In the genomic region with DNA sequence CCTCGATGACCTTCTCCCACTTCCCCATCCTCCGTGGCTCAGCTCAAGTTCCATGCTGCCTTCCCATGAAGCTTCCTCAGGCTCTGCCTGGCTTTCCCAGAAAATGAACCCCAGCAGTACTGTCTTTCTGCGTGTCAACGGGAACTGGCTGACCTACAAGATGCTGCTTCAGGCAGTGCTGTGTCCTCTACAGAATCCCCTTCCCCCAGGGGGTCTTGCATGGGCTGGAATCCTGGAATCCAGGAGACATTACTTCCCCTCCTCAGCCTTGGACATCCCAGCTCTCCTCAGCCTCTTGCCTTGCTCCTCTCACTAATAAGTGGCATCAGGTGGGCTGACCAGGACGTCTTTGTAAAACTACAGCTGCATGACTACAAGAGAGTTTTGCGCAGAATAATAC, we compare ENCODE assay signal across 12 cellular contexts. TPM values are rescaled to one million over a fixed set of nuclear protein-coding genes. Genes with fewer than 3 reads are reported as not detected.
DNase-seq lines count a peak whose midpoint lies in the region; ATAC-seq, FAIRE-seq and TF ChIP-seq lines count a peak whose summit lies in the region.
"Had no signal": no experiment of that assay in that cellular context is flagged by ENCODE, and none has a peak within 500 bp of the region (broad histone marks: within the 10 kb centered on the region; RNA-seq: fewer than 3 reads in every experiment).

No MANE protein-coding gene starts in this region.

- peaks cover 98% of the 10 kb centered on the region for H3K79me2 ChIP-seq in OCI-LY1 (ENCODE audit: insufficient read depth, low read length)

- H3K27me3 ChIP-seq in CD4-positive, alpha-beta memory T cell (ENCODE audit: insufficient read depth, low read length): no peaks in the 10 kb centered on the region
- no peaks in the 10 kb centered on the region for H3K27me3 ChIP-seq in OCI-LY1 (ENCODE audit: insufficient read depth, low read length)
- H3K27me3 ChIP-seq in esophagus muscularis mucosa: no peaks in the 10 kb centered on the region
- no peaks in the 10 kb centered on the region for H3K27me3 ChIP-seq in pancreas
- H3K27me3 ChIP-seq: tibial nerve had no signal

- TF ChIP-seq CTCF in OCI-LY1 (IDR thresholded peaks at IDR 0.05; ENCODE audit: low read length) (no peak), esophagus muscularis mucosa (IDR thresholded peaks at IDR 0.05) (no peak), pancreas (IDR thresholded peaks at IDR 0.05) (no peak), omental fat pad (IDR thresholded peaks at IDR 0.05) (no peak)

- no peak overlapping the region for H3K27ac ChIP-seq in CD4-positive, alpha-beta memory T cell (ENCODE audit: low read depth, low read length)
- H3K27ac ChIP-seq in OCI-LY1 (ENCODE audit: low read depth, low read length, poor library complexity, severe bottlenecking): peak overlapping the region; percentile 70
- H3K27ac ChIP-seq in esophagus muscularis mucosa (replicated peaks in 1 of 4): peak overlapping the region; percentile 37 to 71 (median 60)
- H3K27ac ChIP-seq in pancreas: peak overlapping the region; percentile 28 to 66 (median 54)

- H3K27me3 Mint-ChIP-seq in CD4-positive, alpha-beta memory T cell: no peaks in the 10 kb centered on the region

- H3K4me1 Mint-ChIP-seq in CD4-positive, alpha-beta memory T cell: peaks cover 66 to 92% (median 77%) of the 10 kb centered on the region in 4 donors

- peaks cover 91% of the 10 kb centered on the region for H3K4me1 ChIP-seq in CD4-positive, alpha-beta memory T cell (ENCODE audit: insufficient read depth, low read length)
- H3K4me1 ChIP-seq in OCI-LY1 (ENCODE audit: insufficient read depth, low read length, severe bottlenecking) (peaks cover 89% of the 10 kb centered on the region), esophagus muscularis mucosa (peaks cover 73 to 91% (median 89%) of the 10 kb centered on the region in 4 donors), pancreas (peaks cover 34 to 74% (median 64%) of the 10 kb centered on the region in 3 donors)

- no peaks in the 10 kb centered on the region; the same call in 1 of the 2 replicates for H3F3A ChIP-seq in OCI-LY1 (ENCODE audit: insufficient read depth, low read length)

- intact Hi-C loops in CD4-positive, alpha-beta memory T cell (cut with micrococcal nuclease): no loop called here
- intact Hi-C loops in esophagus muscularis mucosa (cut with DNase I): no loop called here
- intact Hi-C loops in pancreas (cut with DNase I): loop anchor here in 1 of 3 donors (5.0 kb wide), 1 partner anchor 34 kb away; no protein-coding TSS in a partner anchor

- H3K36me3 Mint-ChIP-seq in CD4-positive, alpha-beta memory T cell: peaks cover 14 to 49% of the 10 kb centered on the region in 2 donors

- H3K9me2 ChIP-seq in OCI-LY1 (ENCODE audit: low read depth, low read length): no peaks in the 10 kb centered on the region

- H3K4me3 Mint-ChIP-seq in CD4-positive, alpha-beta memory T cell: peak overlapping the region in 7 of 8 donors; percentile 47 to 79 (median 69)

- no peak overlapping the region for H2AFZ ChIP-seq in OCI-LY1 (ENCODE audit: low read length)

- no peaks in the 10 kb centered on the region for H3K9me3 ChIP-seq in CD4-positive, alpha-beta memory T cell (ENCODE audit: control insufficient read depth in 1 of 2, low read length in 2 of 2)
- H3K9me3 ChIP-seq in OCI-LY1 (ENCODE audit: low read length) (no peaks in the 10 kb centered on the region), esophagus muscularis mucosa (no peaks in the 10 kb centered on the region), pancreas (no peaks in the 10 kb centered on the region)
- H3K9me3 ChIP-seq: tibial nerve had no signal

- DNase-seq in CD4-positive, alpha-beta memory T cell: no peak
- no peak for DNase-seq in esophagus muscularis mucosa (ENCODE audit: extremely low spot score)
- no peak for DNase-seq in pancreas
- no peak for DNase-seq in omental fat pad (ENCODE audit: low spot score)
- no peak for DNase-seq in HPDE6-E6E7 (ENCODE audit: extremely low spot score)
- DNase-seq: activated CD4-positive, alpha-beta T cell treated with anti-CD3 and anti-CD28 coated beads, Interleukin-2, amount 50 U/mL, for 48 hours; NCI-H1930; RPMI8226 had no signal

- no peak overlapping the region for H3K4me3 ChIP-seq in CD4-positive, alpha-beta memory T cell (ENCODE audit: low read length in 2 of 2)
- no peak overlapping the region for H3K4me3 ChIP-seq in OCI-LY1 (ENCODE audit: low read depth, low read length, poor library complexity, severe bottlenecking)
- no peak overlapping the region for H3K4me3 ChIP-seq in esophagus muscularis mucosa
- peak overlapping the region in 1 of 4 donors; percentile 4 for H3K4me3 ChIP-seq in pancreas
- H3K4me3 ChIP-seq: tibial nerve had no signal

- WGBS in esophagus muscularis mucosa: 34% methylated on average over 6 of the region's 6 CpGs
- WGBS in pancreas, 2 donors: 29 to 37% methylated on average over 6 of the region's 6 CpGs

- no peak for TF ChIP-seq POLR2A in esophagus muscularis mucosa (IDR thresholded peaks at IDR 0.05; ENCODE audit: low read depth)

- H4K20me1 ChIP-seq in OCI-LY1 (ENCODE audit: insufficient read depth, low read length): no peaks in the 10 kb centered on the region; the same call in 1 of the 2 replicates

- CTCF ChIA-PET in CD4-positive, alpha-beta memory T cell (lab: Charles Lee; ENCODE audit: partially characterized antibody): interaction anchor here (1.6 to 2.6 kb wide), 4 partner anchors 9 to 27 kb away, joined by 4 to 10 read pairs (median 6); a partner anchor contains a TSS

- peaks cover 8% of the 10 kb centered on the region for H3K36me3 ChIP-seq in CD4-positive, alpha-beta memory T cell (ENCODE audit: insufficient read depth, low read length)
- H3K36me3 ChIP-seq in OCI-LY1 (ENCODE audit: insufficient read depth, low read length) (peaks cover 36% of the 10 kb centered on the region; the same call in 1 of the 2 replicates), esophagus muscularis mucosa (peaks cover 0 to 5% (median 0%) of the 10 kb centered on the region in 4 donors), pancreas (no peaks in the 10 kb centered on the region)
- H3K36me3 ChIP-seq: tibial nerve had no signal

- no peak for FAIRE-seq in pancreas (lab: Jason Lieb, UNC)

- peak in 1 of 4 donors; percentile 8 for ATAC-seq in pancreas
- ATAC-seq in GM19452 (IDR thresholded peaks at IDR 0.05; ENCODE audit: unreplicated experiment): no peak
- ATAC-seq in omental fat pad (ENCODE audit: low FRiP score): no peak
- no peak for ATAC-seq in GM21528 (IDR thresholded peaks at IDR 0.05; ENCODE audit: low FRiP score, unreplicated experiment)

- TF ChIP-seq EP300 in esophagus muscularis mucosa (IDR thresholded peaks at IDR 0.05): no peak

- POLR2A ChIA-PET in CD4-positive, alpha-beta memory T cell (lab: Charles Lee; ENCODE audit: partially characterized antibody): interaction anchor here (0.7 to 13.4 kb wide), 4 partner anchors 9 to 24 kb away, joined by 3 to 222 read pairs (median 12); a partner anchor contains a TSS

- peak overlapping the region; percentile 49 to 89 (median 76) for H3K27ac Mint-ChIP-seq in CD4-positive, alpha-beta memory T cell

- H3K9me3 Mint-ChIP-seq in CD4-positive, alpha-beta memory T cell: no peaks in the 10 kb centered on the region

- H3K9ac ChIP-seq in OCI-LY1 (ENCODE audit: low read length): no peak overlapping the region; the same call in 1 of the 2 replicates

- H3K4me2 ChIP-seq in OCI-LY1 (ENCODE audit: low read length): peak overlapping the region; percentile 46; the same call in 1 of the 2 replicates

RNA-seq across cellular contexts. Expression of a gene that starts 5.4 kb away (rescaled TPM):
- 10 to 100 TPM; 59.3 to 59.4 TPM for total RNA-seq in CD4-positive, alpha-beta memory T cell
- polyA plus RNA-seq in CD4-positive, alpha-beta memory T cell: 100 to 1,000 TPM in 1 of 2 donors, 10 to 100 TPM in 1; 86.5 to 102 TPM
- total RNA-seq in esophagus muscularis mucosa (10 to 100 TPM; 27.5 to 54.8 (median 36.7) TPM), pancreas (10 to 100 TPM; 20.7 to 30.4 (median 22.4) TPM), omental fat pad (10 to 100 TPM; 30.8 to 61.5 (median 45.4) TPM)
- polyA plus RNA-seq in pancreas: 10 to 100 TPM; 64.9 to 82.8 TPM

RNA-seq across cellular contexts. Expression of a gene that starts 8.3 kb away (rescaled TPM):
- total RNA-seq in CD4-positive, alpha-beta memory T cell: 100 to 1,000 TPM; 144 to 147 TPM
- 10 to 100 TPM in 1 of 2 donors, 1 to 10 TPM in 1; 4.5 to 16.0 TPM for polyA plus RNA-seq in CD4-positive, alpha-beta memory T cell
- total RNA-seq in esophagus muscularis mucosa: 10 to 100 TPM; 16.6 to 22.1 (median 21.2) TPM
- total RNA-seq in pancreas: 10 to 100 TPM; 30.6 to 67.4 (median 37.1) TPM
- polyA plus RNA-seq in pancreas: 100 to 1,000 TPM; 231 to 265 TPM
- 100 to 1,000 TPM in 1 of 4 donors, 10 to 100 TPM in 3; 17.4 to 113 (median 33.6) TPM for total RNA-seq in omental fat pad
